Comparison of ENCODE assay signal across 21 cellular contexts in the genomic region with DNA sequence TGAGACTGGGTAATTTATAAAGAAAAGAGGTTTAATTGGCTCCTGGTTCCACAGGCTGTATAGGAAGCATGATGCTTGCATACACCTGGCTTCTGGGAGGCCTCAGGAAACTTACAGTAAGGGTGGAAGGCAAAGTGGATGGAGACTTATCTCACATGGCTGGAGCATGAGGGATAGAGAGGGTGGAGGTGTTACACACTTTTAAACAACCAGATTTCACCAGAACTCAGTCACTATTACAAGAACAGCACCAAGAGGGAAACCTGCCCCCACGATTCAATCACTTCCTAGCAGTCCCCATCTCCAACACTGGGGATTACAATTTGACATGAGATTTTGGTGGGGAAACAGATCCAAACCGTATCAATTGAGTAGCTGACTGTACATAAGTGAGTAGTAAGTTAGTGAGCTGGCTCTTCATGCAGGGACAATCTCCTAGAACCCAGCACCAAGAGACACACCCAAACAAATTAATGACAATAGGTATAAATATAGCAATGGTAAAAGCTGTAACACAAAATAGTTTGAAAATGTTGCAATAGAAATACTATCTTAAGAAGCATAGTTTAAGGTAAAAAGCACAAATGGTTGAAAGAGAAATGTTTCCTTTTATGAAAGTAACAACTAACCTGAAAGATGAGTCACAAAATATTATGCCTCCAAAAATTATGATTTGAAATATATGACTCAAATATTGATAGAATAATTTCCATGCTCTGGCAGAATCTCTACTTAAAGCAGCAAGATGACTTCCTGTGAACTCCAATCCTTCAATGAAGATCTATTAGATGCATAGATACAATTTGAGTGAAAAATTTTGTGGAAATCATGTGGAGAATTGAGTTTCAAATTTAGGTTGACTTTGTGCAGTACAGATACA. TPM values are rescaled to one million over a fixed set of nuclear protein-coding genes. Genes with fewer than 3 reads are reported as not detected.
DNase-seq lines count a peak whose midpoint lies in the region; ATAC-seq lines count a peak whose summit lies in the region.
"Had no signal": no experiment of that assay in that cellular context is flagged by ENCODE, and none has a peak within 500 bp of the region (broad histone marks: within the 10 kb centered on the region; RNA-seq: fewer than 3 reads in every experiment).

No MANE protein-coding gene starts in this region.

- peaks cover 67% of the 10 kb centered on the region for H3K4me1 ChIP-seq in CD4-positive, alpha-beta memory T cell (ENCODE audit: insufficient read depth, low read length)
- H3K4me1 ChIP-seq: thyroid gland had no signal

- peaks cover 52 to 91% (median 70%) of the 10 kb centered on the region in 4 donors for H3K4me1 Mint-ChIP-seq in CD4-positive, alpha-beta memory T cell
- H3K4me1 Mint-ChIP-seq in activated T-helper 1 cell treated with anti-CD3 and anti-CD28 coated beads, Interleukin-12 subunit alpha, Interleukin-12 subunit beta, Interleukin-2, Interleukin-4 antibody, amounts not matched to agents 30 ng/mL and 10 ng/mL and 1 ng/mL, durations not matched to agents 14 hours and 24 hours and 36 hours (ENCODE audit: low read depth) = peaks cover 79% of the 10 kb centered on the region
- H3K4me1 Mint-ChIP-seq: nephron had no signal

- CTCF ChIA-PET in CD4-positive, alpha-beta memory T cell (lab: Charles Lee; ENCODE audit: partially characterized antibody) = no interaction called here

- intact Hi-C loops in CD4-positive, alpha-beta memory T cell (cut with micrococcal nuclease) = no loop called here
- intact Hi-C loops in activated T-helper 1 cell treated with anti-CD3 and anti-CD28 coated beads, Interleukin-12 subunit alpha, Interleukin-12 subunit beta, Interleukin-2, Interleukin-4 antibody, amounts not matched to agents 30 ng/mL and 10 ng/mL and 1 ng/mL, durations not matched to agents 14 hours and 24 hours and 36 hours (cut with micrococcal nuclease) = loop anchor here (1.0 to 2.0 kb wide), 5 partner anchors 22 to 110 kb away; no protein-coding TSS in a partner anchor

- H3K36me3 Mint-ChIP-seq in CD4-positive, alpha-beta memory T cell = peaks cover 22 to 37% of the 10 kb centered on the region in 2 donors
- H3K36me3 Mint-ChIP-seq in activated T-helper 1 cell treated with anti-CD3 and anti-CD28 coated beads, Interleukin-12 subunit alpha, Interleukin-12 subunit beta, Interleukin-2, Interleukin-4 antibody, amounts not matched to agents 30 ng/mL and 10 ng/mL and 1 ng/mL, durations not matched to agents 14 hours and 24 hours and 36 hours (ENCODE audit: low read depth) = peaks cover 37% of the 10 kb centered on the region
- H3K36me3 Mint-ChIP-seq: memory B cell had no signal

- H3K4me3 ChIP-seq in CD4-positive, alpha-beta memory T cell (ENCODE audit: low read length in 2 of 2) = no peak overlapping the region
- H3K4me3 ChIP-seq: MG63, thyroid gland had no signal

- H3K27me3 Mint-ChIP-seq in CD4-positive, alpha-beta memory T cell = no peaks in the 10 kb centered on the region
- no peaks in the 10 kb centered on the region for H3K27me3 Mint-ChIP-seq in activated T-helper 1 cell treated with anti-CD3 and anti-CD28 coated beads, Interleukin-12 subunit alpha, Interleukin-12 subunit beta, Interleukin-2, Interleukin-4 antibody, amounts not matched to agents 30 ng/mL and 10 ng/mL and 1 ng/mL, durations not matched to agents 14 hours and 24 hours and 36 hours (ENCODE audit: insufficient read depth)
- H3K27me3 Mint-ChIP-seq: memory B cell had no signal

- DNase-seq in AG08396 (ENCODE audit: low spot score) (peak; percentile 0), glomerular visceral epithelial cell (ENCODE audit: extremely low spot score) (peak; percentile 0), NCI-H748 (lab: John Stamatoyannopoulos, UW; ENCODE audit: unreplicated experiment) (no peak), hippocampal formation (lab: John Stamatoyannopoulos, UW) (no peak)
- DNase-seq in CD4-positive, alpha-beta memory T cell = no peak
- no peak for DNase-seq in activated T-helper 1 cell treated with anti-CD3 and anti-CD28 coated beads, Interleukin-12 subunit alpha, Interleukin-12 subunit beta, Interleukin-2, Interleukin-4 antibody, amounts not matched to agents 30 ng/mL and 10 ng/mL and 1 ng/mL, durations not matched to agents 14 hours and 24 hours and 36 hours (ENCODE audit: low spot score)
- DNase-seq: glutamatergic neuron, H9, NCI-H2029, NCI-H510A, SK-N-SH, thyroid gland had no signal

- H3K27ac ChIP-seq in CD4-positive, alpha-beta memory T cell (ENCODE audit: low read depth, low read length) = no peak overlapping the region
- H3K27ac ChIP-seq: C4-2B, thyroid gland had no signal

- peak overlapping the region in 1 of 8 donors; percentile 20 for H3K4me3 Mint-ChIP-seq in CD4-positive, alpha-beta memory T cell
- no peak overlapping the region for H3K4me3 Mint-ChIP-seq in activated T-helper 1 cell treated with anti-CD3 and anti-CD28 coated beads, Interleukin-12 subunit alpha, Interleukin-12 subunit beta, Interleukin-2, Interleukin-4 antibody, amounts not matched to agents 30 ng/mL and 10 ng/mL and 1 ng/mL, durations not matched to agents 14 hours and 24 hours and 36 hours
- H3K4me3 Mint-ChIP-seq: H9, memory B cell, nephron had no signal

- H3K36me3 ChIP-seq in CD4-positive, alpha-beta memory T cell (ENCODE audit: insufficient read depth, low read length) = peaks cover 12% of the 10 kb centered on the region
- H3K36me3 ChIP-seq: MG63, thyroid gland had no signal

- no peaks in the 10 kb centered on the region for H3K9me3 ChIP-seq in CD4-positive, alpha-beta memory T cell (ENCODE audit: control insufficient read depth in 1 of 2, low read length in 2 of 2)
- H3K9me3 ChIP-seq: MG63, SK-N-SH, thyroid gland had no signal

- H3K27ac Mint-ChIP-seq in CD4-positive, alpha-beta memory T cell = peak overlapping the region in 6 of 7 donors; percentile 8 to 72 (median 66)
- H3K27ac Mint-ChIP-seq in activated T-helper 1 cell treated with anti-CD3 and anti-CD28 coated beads, Interleukin-12 subunit alpha, Interleukin-12 subunit beta, Interleukin-2, Interleukin-4 antibody, amounts not matched to agents 30 ng/mL and 10 ng/mL and 1 ng/mL, durations not matched to agents 14 hours and 24 hours and 36 hours = peak overlapping the region; percentile 49
- H3K27ac Mint-ChIP-seq: H9, memory B cell, nephron had no signal

- no peak for ATAC-seq in GM18868 (IDR thresholded peaks at IDR 0.05; ENCODE audit: unreplicated experiment)

- POLR2A ChIA-PET in CD4-positive, alpha-beta memory T cell (lab: Charles Lee; ENCODE audit: partially characterized antibody) = interaction anchor here (1.1 to 1.8 kb wide), 3 partner anchors 26 to 35 kb away, joined by 3 to 8 read pairs (median 3); no protein-coding TSS in a partner anchor

- no peaks in the 10 kb centered on the region for H3K27me3 ChIP-seq in CD4-positive, alpha-beta memory T cell (ENCODE audit: insufficient read depth, low read length)
- H3K27me3 ChIP-seq: MG63, thyroid gland had no signal

- H3K9me3 Mint-ChIP-seq in CD4-positive, alpha-beta memory T cell = no peaks in the 10 kb centered on the region
- H3K9me3 Mint-ChIP-seq in activated T-helper 1 cell treated with anti-CD3 and anti-CD28 coated beads, Interleukin-12 subunit alpha, Interleukin-12 subunit beta, Interleukin-2, Interleukin-4 antibody, amounts not matched to agents 30 ng/mL and 10 ng/mL and 1 ng/mL, durations not matched to agents 14 hours and 24 hours and 36 hours = no peaks in the 10 kb centered on the region
- H3K9me3 Mint-ChIP-seq: H9, nephron had no signal

RNA-seq across cellular contexts. Expression of gene SIRPB1, which starts 5.2 kb away (rescaled TPM):
- 1 to 10 TPM; 4.7 to 7.2 TPM for total RNA-seq in CD4-positive, alpha-beta memory T cell
- polyA plus RNA-seq in CD4-positive, alpha-beta memory T cell = 1 to 10 TPM in 1 of 2 donors, under 1 TPM in 1; 0.64 to 1.2 TPM
- 1.6 and 3.3 TPM in 2 replicates for total RNA-seq in activated T-helper 1 cell treated with anti-CD3 and anti-CD28 coated beads, Interleukin-12 subunit alpha, Interleukin-12 subunit beta, Interleukin-2, Interleukin-4 antibody, amounts not matched to agents 30 ng/mL and 10 ng/mL and 1 ng/mL, durations not matched to agents 14 hours and 24 hours and 36 hours
- total RNA-seq: astrocyte, OCI-LY7 had no signal

RNA-seq across cellular contexts. Expression of gene SIRPG, which starts 32.5 kb away (rescaled TPM):
- 10 to 100 TPM; 32.4 to 34.9 TPM for total RNA-seq in CD4-positive, alpha-beta memory T cell
- 100 to 1,000 TPM; 136 to 211 TPM for polyA plus RNA-seq in CD4-positive, alpha-beta memory T cell
- 31.8 and 34.6 TPM in 2 replicates for total RNA-seq in activated T-helper 1 cell treated with anti-CD3 and anti-CD28 coated beads, Interleukin-12 subunit alpha, Interleukin-12 subunit beta, Interleukin-2, Interleukin-4 antibody, amounts not matched to agents 30 ng/mL and 10 ng/mL and 1 ng/mL, durations not matched to agents 14 hours and 24 hours and 36 hours
- total RNA-seq: astrocyte, epithelial cell of proximal tubule, H9, OCI-LY7, renal cortical epithelial cell, thyroid gland had no signal
- polyA plus RNA-seq: SK-N-SH had no signal

Comparison
In these comparisons a context has a peak if more than half of its experiments do, and no peak if none do; other contexts are left out.
1. DNase-seq: peak in AG08396 (single experiment) and glomerular visceral epithelial cell (single experiment); none in CD4-positive, alpha-beta memory T cell (0 of 5), activated T-helper 1 cell treated with anti-CD3 and anti-CD28 coated beads, Interleukin-12 subunit alpha, Interleukin-12 subunit beta, Interleukin-2, Interleukin-4 antibody, amounts not matched to agents 30 ng/mL and 10 ng/mL and 1 ng/mL, durations not matched to agents 14 hours and 24 hours and 36 hours (single experiment), NCI-H748 (single experiment) and hippocampal formation (0 of 2).